21 cellular contexts compared by ENCODE assay signal in the genomic region with DNA sequence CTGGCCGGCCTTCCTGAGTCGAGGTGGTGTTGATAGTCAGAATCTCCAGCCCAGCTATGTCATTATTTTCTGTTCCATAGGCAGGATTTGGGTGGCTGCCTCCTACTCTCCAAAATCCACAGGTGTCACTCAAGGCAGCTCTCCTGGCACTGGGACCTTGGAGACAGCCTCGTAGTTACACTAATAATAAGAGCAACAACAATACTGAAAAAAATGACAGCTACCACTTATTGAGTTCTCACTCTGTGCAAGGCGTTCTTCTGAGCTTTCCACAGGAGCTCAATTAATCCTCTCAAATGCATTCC. TPM values are rescaled to one million over a fixed set of nuclear protein-coding genes. Genes with fewer than 3 reads are reported as not detected.
"Had no signal": no experiment of that assay in that cellular context is flagged by ENCODE, and none has a peak within 500 bp of the region (broad histone marks: within the 10 kb centered on the region; RNA-seq: fewer than 3 reads in every experiment).

No MANE protein-coding gene starts in this region.

- H3K36me3 ChIP-seq: gastroesophageal sphincter, heart right ventricle, left lung, neutrophil, thyroid gland had no signal

- H3K9me3 ChIP-seq: gastroesophageal sphincter, left lung, neutrophil, thyroid gland had no signal

- ATAC-seq: gastroesophageal sphincter; left lung; naive thymus-derived CD8-positive, alpha-beta T cell; stimulated activated memory B cell treated with anti-CD40 and anti-IgM and Interleukin-4, amounts not matched to agents 10 μg/mL and 1 μg/mL and 100 μg/mL, for 72 hours had no signal

- H3K27ac Mint-ChIP-seq: activated naive CD8-positive, alpha-beta T cell treated with anti-CD3 and anti-CD28 coated beads for 36 hours; memory B cell; stimulated activated memory B cell treated with anti-CD40 and anti-IgM and Interleukin-4, amounts not matched to agents 10 μg/mL and 1 μg/mL and 100 μg/mL, for 72 hours; T-helper 2 cell treated with Interferon-gamma antibody and Interleukin-4, amounts not matched to agents 5 μg/mL and 100 μg/mL, for 36 hours had no signal

- H3K9me3 Mint-ChIP-seq: activated naive CD8-positive, alpha-beta T cell treated with anti-CD3 and anti-CD28 coated beads for 36 hours; central memory CD8-positive, alpha-beta T cell; T-helper 2 cell treated with Interferon-gamma antibody and Interleukin-4, amounts not matched to agents 5 μg/mL and 100 μg/mL, for 36 hours had no signal

- H3K4me3 ChIP-seq: gastroesophageal sphincter, heart right ventricle, left lung, thyroid gland had no signal

- H3K4me1 Mint-ChIP-seq: activated naive CD8-positive, alpha-beta T cell treated with anti-CD3 and anti-CD28 coated beads for 36 hours; brain; central memory CD8-positive, alpha-beta T cell; memory B cell; stimulated activated memory B cell treated with anti-CD40 and anti-IgM and Interleukin-4, amounts not matched to agents 10 μg/mL and 1 μg/mL and 100 μg/mL, for 72 hours had no signal

- H3K27ac ChIP-seq: gastroesophageal sphincter, left lung, neutrophil, thyroid gland had no signal

- DNase-seq: activated CD4-positive, alpha-beta T cell treated with anti-CD3 and anti-CD28 coated beads, Interleukin-2, amount 50 U/mL, for 1 hour; activated CD8-positive, alpha-beta memory T cell treated with anti-CD3 and anti-CD28 coated beads for 24 hours; activated naive CD8-positive, alpha-beta T cell treated with anti-CD3 and anti-CD28 coated beads for 36 hours; amygdala; cortex of kidney; effector CD8-positive, alpha-beta T cell; kidney; left lung; naive thymus-derived CD8-positive, alpha-beta T cell; stimulated activated CD4-positive, alpha-beta T cell treated with anti-CD3 and anti-CD28 coated beads, Interleukin-2, amount 100 ng/mL, for 48 hours had no signal

- H3K4me1 ChIP-seq: gastroesophageal sphincter, left lung, thyroid gland had no signal

- FAIRE-seq: kidney, urothelium cell line had no signal

- H3K27me3 ChIP-seq: thyroid gland had no signal

- H3K36me3 Mint-ChIP-seq: activated naive CD8-positive, alpha-beta T cell treated with anti-CD3 and anti-CD28 coated beads for 36 hours; brain; memory B cell; naive thymus-derived CD8-positive, alpha-beta T cell; stimulated activated memory B cell treated with anti-CD40 and anti-IgM and Interleukin-4, amounts not matched to agents 10 μg/mL and 1 μg/mL and 100 μg/mL, for 72 hours had no signal

- H3K4me3 Mint-ChIP-seq: activated naive CD8-positive, alpha-beta T cell treated with anti-CD3 and anti-CD28 coated beads for 36 hours; brain; central memory CD8-positive, alpha-beta T cell; memory B cell; naive thymus-derived CD8-positive, alpha-beta T cell; stimulated activated memory B cell treated with anti-CD40 and anti-IgM and Interleukin-4, amounts not matched to agents 10 μg/mL and 1 μg/mL and 100 μg/mL, for 72 hours; T-helper 2 cell treated with Interferon-gamma antibody and Interleukin-4, amounts not matched to agents 5 μg/mL and 100 μg/mL, for 36 hours had no signal

RNA-seq across cellular contexts. Expression of gene KLK12, which starts 12.2 kb away (rescaled TPM):
- total RNA-seq: activated naive CD8-positive, alpha-beta T cell treated with anti-CD3 and anti-CD28 coated beads for 36 hours; heart right ventricle; kidney; naive thymus-derived CD8-positive, alpha-beta T cell; renal cortical epithelial cell; thyroid gland had no signal
- polyA plus RNA-seq: heart right ventricle; naive thymus-derived CD8-positive, alpha-beta T cell had no signal

RNA-seq across cellular contexts. Expression of gene KLK13, which starts 17.9 kb away (rescaled TPM):
- total RNA-seq: activated naive CD8-positive, alpha-beta T cell treated with anti-CD3 and anti-CD28 coated beads for 36 hours; kidney; naive thymus-derived CD8-positive, alpha-beta T cell; renal cortical epithelial cell had no signal
- polyA plus RNA-seq: naive thymus-derived CD8-positive, alpha-beta T cell had no signal

RNA-seq across cellular contexts. Expression of gene KLK11, which starts 20.6 kb away (rescaled TPM):
- total RNA-seq: activated naive CD8-positive, alpha-beta T cell treated with anti-CD3 and anti-CD28 coated beads for 36 hours; naive thymus-derived CD8-positive, alpha-beta T cell; renal cortical epithelial cell had no signal
- polyA plus RNA-seq: naive thymus-derived CD8-positive, alpha-beta T cell had no signal

RNA-seq across cellular contexts. Expression of gene KLK10, which starts 27.5 kb away (rescaled TPM):
- total RNA-seq: activated naive CD8-positive, alpha-beta T cell treated with anti-CD3 and anti-CD28 coated beads for 36 hours; naive thymus-derived CD8-positive, alpha-beta T cell had no signal
- polyA plus RNA-seq: naive thymus-derived CD8-positive, alpha-beta T cell had no signal

RNA-seq across cellular contexts. Expression of gene KLK14, which starts 35.7 kb away (rescaled TPM):
- total RNA-seq: gastroesophageal sphincter, renal cortical epithelial cell, thyroid gland had no signal
- polyA plus RNA-seq: naive thymus-derived CD8-positive, alpha-beta T cell had no signal
